In genomic region chr14:31261859-31262739, GRCh38 we compare ENCODE assay signal across 1 cellular context.
A peak's percentile ranks its signal among the peaks of the same experiment; 100 is the strongest.
TF ChIP-seq lines count a peak whose summit lies in the region.

No MANE protein-coding gene starts in this region.

TF ChIP-seq in HepG2, 621 proteins besides CTCF, POLR2A, EP300 and RAD21 (continued from another document and continues in another):
- no peak for TF ChIP-seq AFF4 (CRISPR knock-in tag; IDR thresholded peaks at IDR 0.05)
- TF ChIP-seq ZKSCAN8 (CRISPR knock-in tag; IDR thresholded peaks at IDR 0.05; ENCODE audit: borderline replicate concordance) = no peak; the same call in 1 of the 2 replicates
- no peak for TF ChIP-seq PLRG1 (conservative IDR thresholded peaks at IDR 0.05)
- peak; percentile 83 for TF ChIP-seq ZNF350 (CRISPR knock-in tag; IDR thresholded peaks at IDR 0.05; ENCODE audit: borderline replicate concordance, low read depth)
- TF ChIP-seq RBFOX2 (IDR thresholded peaks at IDR 0.05; ENCODE audit: low read depth, low read length) = no peak; the same call in 1 of the 2 replicates
- TF ChIP-seq ZNF343 (CRISPR knock-in tag; IDR thresholded peaks at IDR 0.05) = no peak
- peak; percentile 56; the same call in 1 of the 2 replicates for TF ChIP-seq ZNF597 (CRISPR knock-in tag; IDR thresholded peaks at IDR 0.05)
- TF ChIP-seq ZNF441 (CRISPR knock-in tag; IDR thresholded peaks at IDR 0.05; ENCODE audit: borderline replicate concordance) = no peak
- peak; percentile 96 for TF ChIP-seq NCOA2 (CRISPR knock-in tag; IDR thresholded peaks at IDR 0.05)
- peak; percentile 93; the same call in 1 of the 2 replicates for TF ChIP-seq ATF2 (CRISPR knock-in tag; IDR thresholded peaks at IDR 0.05)
- TF ChIP-seq ZNF557 (CRISPR knock-in tag; IDR thresholded peaks at IDR 0.05) = no peak; the same call in 1 of the 2 replicates
- no peak for TF ChIP-seq ZNF7 (CRISPR knock-in tag; IDR thresholded peaks at IDR 0.05)
- TF ChIP-seq ZNF232 (CRISPR knock-in tag; IDR thresholded peaks at IDR 0.05; ENCODE audit: borderline replicate concordance) = peak; percentile 72; the same call in 1 of the 2 replicates
- no peak for TF ChIP-seq ZNF746 (CRISPR knock-in tag; IDR thresholded peaks at IDR 0.05)
- TF ChIP-seq MAF1 (CRISPR knock-in tag; IDR thresholded peaks at IDR 0.05; ENCODE audit: borderline replicate concordance) = no peak
- TF ChIP-seq TMF1 (CRISPR knock-in tag; IDR thresholded peaks at IDR 0.05; ENCODE audit: low read depth) = no peak
- peak; percentile 82 for TF ChIP-seq FOSL2 (CRISPR knock-in tag; IDR thresholded peaks at IDR 0.05)
- peak; percentile 82; the same call in 1 of the 2 replicates for TF ChIP-seq HNF1A (IDR thresholded peaks at IDR 0.05; ENCODE audit: low read depth)
- peak; percentile 96 for TF ChIP-seq HNF1A (CRISPR knock-in tag; IDR thresholded peaks at IDR 0.05; ENCODE audit: borderline replicate concordance)
- TF ChIP-seq BRCA1 (CRISPR knock-in tag; IDR thresholded peaks at IDR 0.05) = no peak
- TF ChIP-seq PITX1 (CRISPR knock-in tag; IDR thresholded peaks at IDR 0.05) = peak; percentile 99
- no peak for TF ChIP-seq ZNF724P (CRISPR knock-in tag; IDR thresholded peaks at IDR 0.05; ENCODE audit: borderline replicate concordance)
- no peak for TF ChIP-seq ZMAT3 (CRISPR knock-in tag; conservative IDR thresholded peaks at IDR 0.05)
- no peak for TF ChIP-seq ZBTB26 (CRISPR knock-in tag; IDR thresholded peaks at IDR 0.05; ENCODE audit: borderline replicate concordance)
- no peak for TF ChIP-seq ZFP41 (CRISPR knock-in tag; IDR thresholded peaks at IDR 0.05; ENCODE audit: borderline replicate concordance)
- TF ChIP-seq ZNF382 (CRISPR knock-in tag; IDR thresholded peaks at IDR 0.05; ENCODE audit: borderline replicate concordance) = no peak
- TF ChIP-seq SNRNP70 (IDR thresholded peaks at IDR 0.05; ENCODE audit: low read depth, low read length) = no peak
- TF ChIP-seq NCOA1 (CRISPR knock-in tag; IDR thresholded peaks at IDR 0.05) = peak; percentile 73; the same call in 1 of the 2 replicates
- TF ChIP-seq TRAFD1 (CRISPR knock-in tag; IDR thresholded peaks at IDR 0.05; ENCODE audit: borderline replicate concordance) = no peak; the same call in 1 of the 2 replicates
- peak; percentile 90 for TF ChIP-seq WIZ (CRISPR knock-in tag; IDR thresholded peaks at IDR 0.05)
- peak; percentile 97 for TF ChIP-seq GATAD2A (CRISPR knock-in tag; IDR thresholded peaks at IDR 0.05)
- TF ChIP-seq ZNF260 (CRISPR knock-in tag; IDR thresholded peaks at IDR 0.05; ENCODE audit: borderline replicate concordance, low read depth) = no peak
- TF ChIP-seq GTF2F1 (IDR thresholded peaks at IDR 0.05; ENCODE audit: low read length) = 0 out of 2 replicates have a peak, but pooled peaks have one; percentile 73
- peak; percentile 72 for TF ChIP-seq ERF (CRISPR knock-in tag; IDR thresholded peaks at IDR 0.05)
- peak; percentile 89; the same call in 1 of the 2 replicates for TF ChIP-seq ZNF264 (CRISPR knock-in tag; IDR thresholded peaks at IDR 0.05)
- TF ChIP-seq LBX2 (CRISPR knock-in tag; IDR thresholded peaks at IDR 0.05; ENCODE audit: borderline replicate concordance) = no peak
- no peak for TF ChIP-seq ZNF224 (CRISPR knock-in tag; IDR thresholded peaks at IDR 0.05)
- peak; percentile 53 for TF ChIP-seq PHF5A (CRISPR knock-in tag; IDR thresholded peaks at IDR 0.05; ENCODE audit: low read depth, unreplicated experiment)
- TF ChIP-seq MXD4 (CRISPR knock-in tag; IDR thresholded peaks at IDR 0.05) = peak; percentile 72
- TF ChIP-seq ATF4 (CRISPR knock-in tag; IDR thresholded peaks at IDR 0.05) = no peak
- peak; percentile 58; the same call in 1 of the 2 replicates for TF ChIP-seq FOXO1 (CRISPR knock-in tag; IDR thresholded peaks at IDR 0.05)
- no peak for TF ChIP-seq ZNF513 (CRISPR knock-in tag; conservative IDR thresholded peaks at IDR 0.05)
- peak; percentile 83; the same call in 1 of the 2 replicates for TF ChIP-seq ZNF414 (CRISPR knock-in tag; IDR thresholded peaks at IDR 0.05)
- TF ChIP-seq ARHGAP35 (CRISPR knock-in tag; IDR thresholded peaks at IDR 0.05; ENCODE audit: borderline replicate concordance) = no peak; the same call in 1 of the 2 replicates
- no peak for TF ChIP-seq SNAI1 (CRISPR knock-in tag; IDR thresholded peaks at IDR 0.05; ENCODE audit: borderline replicate concordance)
- TF ChIP-seq ATF5 (CRISPR knock-in tag; IDR thresholded peaks at IDR 0.05; ENCODE audit: low read depth) = no peak
- no peak for TF ChIP-seq SRSF1 (optimal IDR thresholded peaks at IDR 0.05; ENCODE audit: low read depth, low read length)
- TF ChIP-seq TOE1 (CRISPR knock-in tag; IDR thresholded peaks at IDR 0.05) = peak; percentile 62
- TF ChIP-seq TCF12 (IDR thresholded peaks at IDR 0.05) = no peak
- TF ChIP-seq TCF12 (CRISPR knock-in tag; IDR thresholded peaks at IDR 0.05) = no peak
